16 cellular contexts compared by ENCODE assay signal in the genomic region with DNA sequence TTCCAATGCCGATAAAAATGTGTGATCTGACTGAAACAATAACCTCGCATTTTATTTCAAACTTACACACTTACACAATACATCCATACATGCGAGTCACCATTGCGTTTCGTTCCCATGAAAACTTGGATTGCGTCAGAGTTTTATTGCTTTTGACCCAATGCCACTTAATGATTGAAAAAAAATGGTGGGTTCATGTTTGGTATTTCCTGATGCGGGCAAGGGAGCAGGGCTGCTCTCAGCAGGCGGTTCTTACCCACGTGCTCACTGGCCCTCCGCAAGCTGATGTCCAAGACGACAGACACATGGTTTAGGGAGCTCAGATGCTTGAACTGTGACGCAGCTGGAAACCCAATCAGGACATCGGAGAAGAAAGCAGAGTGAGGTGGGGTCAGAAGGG.
DNase-seq lines count a peak whose midpoint lies in the region; ATAC-seq, FAIRE-seq and TF ChIP-seq lines count a peak whose summit lies in the region.
"Had no signal": no experiment of that assay in that cellular context is flagged by ENCODE, and none has a peak within 500 bp of the region (broad histone marks: within the 10 kb centered on the region; RNA-seq: fewer than 3 reads in every experiment).

No MANE protein-coding gene starts in this region.

- no peaks in the 10 kb centered on the region for H4K20me1 ChIP-seq in K562 (replicated peaks; ENCODE audit: control insufficient read depth, insufficient read depth, low read length)

- H3K4me3 Mint-ChIP-seq in T-helper 17 cell: no peak overlapping the region
- H3K4me3 Mint-ChIP-seq: endodermal cell; T-helper 1 cell treated with Interleukin-12 subunit alpha and Interleukin-12 subunit beta and Interleukin-4 antibody, amounts not matched to agents 30 μg/mL and 1 μg/mL, for 36 hours had no signal

- no peak overlapping the region for H3K27ac Mint-ChIP-seq in T-helper 17 cell
- H3K27ac Mint-ChIP-seq: endodermal cell; T-helper 1 cell treated with Interleukin-12 subunit alpha and Interleukin-12 subunit beta and Interleukin-4 antibody, amounts not matched to agents 30 μg/mL and 1 μg/mL, for 36 hours had no signal

- H3K27me3 ChIP-seq in ACC112 (ENCODE audit: insufficient read depth, low read length) (no peaks in the 10 kb centered on the region), K562 (ENCODE audit: control insufficient read depth in 2 of 2, insufficient read depth in 2 of 2, low read length in 2 of 2) (peaks cover 4% of the 10 kb centered on the region in 2 experiments; a peak in 2 of 5 replicates), adrenal gland (no peaks in the 10 kb centered on the region), testis (no peaks in the 10 kb centered on the region)
- H3K27me3 ChIP-seq: cardiac muscle cell had no signal

- TF ChIP-seq CTCF in K562 (IDR thresholded peaks at IDR 0.05 in 2 of 3, conservative IDR thresholded peaks at IDR 0.05 in 1 of 3; ENCODE audit: insufficient read depth in 2 of 3, low read depth in 1 of 3, low read length in 3 of 3) (no peak), fibroblast of villous mesenchyme (IDR thresholded peaks at IDR 0.05; ENCODE audit: insufficient read depth, low read depth, low read length) (no peak), adrenal gland (IDR thresholded peaks at IDR 0.05) (no peak), testis (IDR thresholded peaks at IDR 0.05) (no peak)

- H3K79me2 ChIP-seq in ACC112 (ENCODE audit: control insufficient read depth, insufficient read depth, low read length, unreplicated experiment): no peaks in the 10 kb centered on the region
- no peaks in the 10 kb centered on the region for H3K79me2 ChIP-seq in K562 (ENCODE audit: control insufficient read depth, insufficient read depth, low read length)

- H3K27ac ChIP-seq in ACC112 (ENCODE audit: low read depth, low read length): peak overlapping the region; percentile 82
- H3K27ac ChIP-seq in K562 (ENCODE audit: extremely low read depth, low read depth, low read length): no peak overlapping the region
- no peak overlapping the region for H3K27ac ChIP-seq in adrenal gland
- no peak overlapping the region for H3K27ac ChIP-seq in testis
- H3K27ac ChIP-seq: cardiac muscle cell had no signal

- no peak for TF ChIP-seq EP300 in K562 (IDR thresholded peaks at IDR 0.05; ENCODE audit: low read length)

- H3K27me3 Mint-ChIP-seq in T-helper 17 cell: peaks cover 53% of the 10 kb centered on the region

- 5% methylated on average over 13 of the region's 13 CpGs for WGBS in K562 (ENCODE audit: insufficient coverage, low coverage, missing lambda C conversion rate)
- WGBS in adrenal gland, 4 donors: 85 to 89% (median 87%) methylated on average over 13 of the region's 13 CpGs
- WGBS in testis, 2 donors: 77 to 79% methylated on average over 13 of the region's 13 CpGs

- H3K9me3 ChIP-seq in K562 (replicated peaks; ENCODE audit: control insufficient read depth, insufficient read depth, low read depth, low read length): no peaks in the 10 kb centered on the region
- no peaks in the 10 kb centered on the region for H3K9me3 ChIP-seq in adrenal gland (replicated peaks in 1 of 3)
- no peaks in the 10 kb centered on the region for H3K9me3 ChIP-seq in testis
- no peaks in the 10 kb centered on the region for H3K9me3 ChIP-seq in T-helper 17 cell (ENCODE audit: control insufficient read depth, low read length, poor library complexity, severe bottlenecking)

- TF ChIP-seq POLR2A in K562 (conservative IDR thresholded peaks at IDR 0.05) (no peak), adrenal gland (IDR thresholded peaks at IDR 0.05) (no peak), testis (IDR thresholded peaks at IDR 0.05) (no peak)

- no peak overlapping the region for H3K9ac ChIP-seq in K562 (ENCODE audit: insufficient read depth in 1 of 2, low read depth in 2 of 2, low read length in 2 of 2)

- in situ Hi-C loops in K562 (cut with MboI): no loop called here

- H2AFZ ChIP-seq in ACC112 (ENCODE audit: low read length, unreplicated experiment) (no peak overlapping the region), K562 (ENCODE audit: low read depth, low read length) (no peak overlapping the region)

- FAIRE-seq in K562 (lab: Jason Lieb, UNC): no peak

- no TSS peak for BruUV-seq in K562 (replicated peaks; lab: Mats Ljungman, UMichigan)

- POLR2A ChIA-PET in K562 (lab: Yijun Ruan, JAX): interaction anchor here (0.6 kb wide), 1 partner anchor 27 kb away, joined by 3 read pairs; no protein-coding TSS in a partner anchor

- H3K36me3 ChIP-seq in ACC112 (ENCODE audit: insufficient read depth, low read length): no peaks in the 10 kb centered on the region
- no peaks in the 10 kb centered on the region for H3K36me3 ChIP-seq in K562 (ENCODE audit: control insufficient read depth, insufficient read depth, low read length)
- H3K36me3 ChIP-seq in adrenal gland (replicated peaks in 1 of 2): no peaks in the 10 kb centered on the region
- H3K36me3 ChIP-seq in testis (ENCODE audit: low read depth, missing control alignments): no peaks in the 10 kb centered on the region
- H3K36me3 ChIP-seq: cardiac muscle cell had no signal

- intact Hi-C loops in K562 (cut with micrococcal nuclease): no loop called here
- intact Hi-C loops in adrenal gland (cut with DNase I): no loop called here
- intact Hi-C loops in testis (cut with DNase I; ENCODE audit: low total_unique reads): no loop called here

- ATAC-seq in K562 (no peak), HG02642 (IDR thresholded peaks at IDR 0.05; ENCODE audit: poor library complexity, unreplicated experiment) (no peak), T-helper 17 cell (no peak)
- ATAC-seq: activated CD4-positive, CD25-positive, alpha-beta regulatory T cell treated with anti-CD3 and anti-CD28 coated beads, Interleukin-2, amount 50 U/mL, for 24 hours had no signal

- H3K4me1 Mint-ChIP-seq in T-helper 17 cell: no peaks in the 10 kb centered on the region
- H3K4me1 Mint-ChIP-seq: endodermal cell had no signal

- H3K4me3 ChIP-seq in ACC112 (ENCODE audit: low read depth, low read length) (no peak overlapping the region), K562 (no peak overlapping the region), fibroblast of villous mesenchyme (ENCODE audit: low read depth, low read length) (no peak overlapping the region), adrenal gland (no peak overlapping the region), testis (no peak overlapping the region)
- H3K4me3 ChIP-seq: cardiac muscle cell had no signal

- peaks cover 17% of the 10 kb centered on the region for H3K4me1 ChIP-seq in ACC112 (ENCODE audit: control insufficient read depth, insufficient read depth, low read length, unreplicated experiment)
- no peaks in the 10 kb centered on the region for H3K4me1 ChIP-seq in K562 (replicated peaks in 1 of 2; ENCODE audit: control insufficient read depth in 2 of 2, insufficient read depth in 2 of 2, low read length in 2 of 2)
- no peaks in the 10 kb centered on the region for H3K4me1 ChIP-seq in adrenal gland (replicated peaks in 1 of 2)
- peaks cover 20% of the 10 kb centered on the region for H3K4me1 ChIP-seq in testis

- H3K9me1 ChIP-seq in K562 (ENCODE audit: control insufficient read depth, insufficient read depth, low read length): no peaks in the 10 kb centered on the region

- peak; percentile 93 for DNase-seq in HS-5 (ENCODE audit: low read depth)
- DNase-seq in K562 (ENCODE audit: extremely low read depth in 1 of 4, low spot score in 3 of 4): no peak
- peak; percentile 82 for DNase-seq in fibroblast of villous mesenchyme (ENCODE audit: low read depth)
- no peak for DNase-seq in adrenal gland
- DNase-seq in testis: no peak
- DNase-seq in T-helper 17 cell: no peak
- DNase-seq: activated naive CD4-positive, alpha-beta T cell treated with Interleukin-2 at 50 U/mL for 16 hours; endodermal cell; NCI-H2081 treated with DMSO at 0.1 percent for 48 hours; RPMI8226; stimulated activated CD4-positive, alpha-beta T cell treated with anti-CD3 and anti-CD28 coated beads, Interleukin-1b, Interleukin-23, amount 100 ng/mL, for 48 hours had no signal

- H3K4me2 ChIP-seq in K562 (ENCODE audit: insufficient read depth, low read length): no peak overlapping the region

- CTCF ChIA-PET in K562 (lab: Yijun Ruan, JAX; ENCODE audit: low intra/inter-chr PET ratio): no interaction called here

- H3K36me3 Mint-ChIP-seq in T-helper 17 cell (ENCODE audit: low read depth): no peaks in the 10 kb centered on the region

- no peak for TF ChIP-seq RAD21 in K562 (CRISPR knock-in tag; conservative IDR thresholded peaks at IDR 0.05 in 1 of 2, IDR thresholded peaks at IDR 0.05 in 1 of 2)

TF ChIP-seq in K562, 482 proteins besides CTCF, POLR2A, EP300 and RAD21 (continues in another document):
- TF ChIP-seq, protein P1, sequence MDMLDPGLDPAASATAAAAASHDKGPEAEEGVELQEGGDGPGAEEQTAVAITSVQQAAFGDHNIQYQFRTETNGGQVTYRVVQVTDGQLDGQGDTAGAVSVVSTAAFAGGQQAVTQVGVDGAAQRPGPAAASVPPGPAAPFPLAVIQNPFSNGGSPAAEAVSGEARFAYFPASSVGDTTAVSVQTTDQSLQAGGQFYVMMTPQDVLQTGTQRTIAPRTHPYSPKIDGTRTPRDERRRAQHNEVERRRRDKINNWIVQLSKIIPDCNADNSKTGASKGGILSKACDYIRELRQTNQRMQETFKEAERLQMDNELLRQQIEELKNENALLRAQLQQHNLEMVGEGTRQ (CRISPR knock-in tag; IDR thresholded peaks at IDR 0.05): no peak
- TF ChIP-seq, protein P2, sequence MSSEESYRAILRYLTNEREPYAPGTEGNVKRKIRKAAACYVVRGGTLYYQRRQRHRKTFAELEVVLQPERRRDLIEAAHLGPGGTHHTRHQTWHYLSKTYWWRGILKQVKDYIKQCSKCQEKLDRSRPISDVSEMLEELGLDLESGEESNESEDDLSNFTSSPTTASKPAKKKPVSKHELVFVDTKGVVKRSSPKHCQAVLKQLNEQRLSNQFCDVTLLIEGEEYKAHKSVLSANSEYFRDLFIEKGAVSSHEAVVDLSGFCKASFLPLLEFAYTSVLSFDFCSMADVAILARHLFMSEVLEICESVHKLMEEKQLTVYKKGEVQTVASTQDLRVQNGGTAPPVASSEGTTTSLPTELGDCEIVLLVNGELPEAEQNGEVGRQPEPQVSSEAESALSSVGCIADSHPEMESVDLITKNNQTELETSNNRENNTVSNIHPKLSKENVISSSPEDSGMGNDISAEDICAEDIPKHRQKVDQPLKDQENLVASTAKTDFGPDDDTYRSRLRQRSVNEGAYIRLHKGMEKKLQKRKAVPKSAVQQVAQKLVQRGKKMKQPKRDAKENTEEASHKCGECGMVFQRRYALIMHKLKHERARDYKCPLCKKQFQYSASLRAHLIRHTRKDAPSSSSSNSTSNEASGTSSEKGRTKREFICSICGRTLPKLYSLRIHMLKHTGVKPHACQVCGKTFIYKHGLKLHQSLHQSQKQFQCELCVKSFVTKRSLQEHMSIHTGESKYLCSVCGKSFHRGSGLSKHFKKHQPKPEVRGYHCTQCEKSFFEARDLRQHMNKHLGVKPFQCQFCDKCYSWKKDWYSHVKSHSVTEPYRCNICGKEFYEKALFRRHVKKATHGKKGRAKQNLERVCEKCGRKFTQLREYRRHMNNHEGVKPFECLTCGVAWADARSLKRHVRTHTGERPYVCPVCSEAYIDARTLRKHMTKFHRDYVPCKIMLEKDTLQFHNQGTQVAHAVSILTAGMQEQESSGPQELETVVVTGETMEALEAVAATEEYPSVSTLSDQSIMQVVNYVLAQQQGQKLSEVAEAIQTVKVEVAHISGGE (CRISPR knock-in tag; IDR thresholded peaks at IDR 0.05): peak in 1 of 3 experiments; percentile 39; a peak in 1 of 6 replicates
- no peak for TF ChIP-seq ZNF696 (CRISPR knock-in tag; conservative IDR thresholded peaks at IDR 0.05)

Comparison
In these comparisons a context has a peak if more than half of its experiments do, and no peak if none do; other contexts are left out.
1. DNase-seq: peak in HS-5 (single experiment) and fibroblast of villous mesenchyme (single experiment); none in K562 (0 of 4), adrenal gland (0 of 7), testis (single experiment) and T-helper 17 cell (0 of 3).